Comparison of ENCODE assay signal across 11 cellular contexts in genomic region chr7:2114052-2114451, GRCh38.
DNase-seq lines count a peak whose midpoint lies in the region; ATAC-seq, FAIRE-seq and TF ChIP-seq lines count a peak whose summit lies in the region.
"Had no signal": no experiment of that assay in that cellular context is flagged by ENCODE, and none has a peak within 500 bp of the region (broad histone marks: within the 10 kb centered on the region; RNA-seq: fewer than 3 reads in every experiment).

No MANE protein-coding gene starts in this region.

- DNase-seq in CD1c-positive myeloid dendritic cell (ENCODE audit: extremely low spot score) (peak; percentile 48), LHCN-M2 (ENCODE audit: low read depth) (peak; percentile 78), chondrocyte (ENCODE audit: low spot score) (no peak), omental fat pad (ENCODE audit: low spot score) (no peak), UCSD-AML1 (lab: John Stamatoyannopoulos, UW; ENCODE audit: unreplicated experiment) (no peak), frontal cortex (ENCODE audit: low spot score in 2 of 2) (no peak), NCI-H2107 (lab: John Stamatoyannopoulos, UW) (no peak)
- no peak for DNase-seq in activated T-cell treated with anti-CD3 and anti-CD28 coated beads, Interleukin-2, amount 50 U/mL, for 4 hours
- DNase-seq: naive thymus-derived CD4-positive, alpha-beta T cell; stimulated activated CD8-positive, alpha-beta memory T cell treated with anti-CD3 and anti-CD28 coated beads, Interleukin-4, amount 100 ng/mL, for 48 hours had no signal

- peaks cover 62% of the 10 kb centered on the region for H3K4me1 Mint-ChIP-seq in chondrocyte (ENCODE audit: low read depth)
- H3K4me1 Mint-ChIP-seq in activated T-cell treated with anti-CD3 and anti-CD28 coated beads, Interleukin-2, amount 50 U/mL, for 4 hours (ENCODE audit: low read depth) = peaks cover 33% of the 10 kb centered on the region

- no peak for FAIRE-seq in frontal cortex (lab: Jason Lieb, UNC)
- FAIRE-seq: GM19239 had no signal

- no peak overlapping the region for H3K27ac Mint-ChIP-seq in chondrocyte (ENCODE audit: unreplicated experiment)

- H3K36me3 Mint-ChIP-seq in chondrocyte (ENCODE audit: low read depth) = peaks cover 3% of the 10 kb centered on the region
- H3K36me3 Mint-ChIP-seq in activated T-cell treated with anti-CD3 and anti-CD28 coated beads, Interleukin-2, amount 50 U/mL, for 4 hours (ENCODE audit: insufficient read depth) = peaks cover 15% of the 10 kb centered on the region

- no peaks in the 10 kb centered on the region for H3K27me3 Mint-ChIP-seq in chondrocyte (ENCODE audit: low read depth)
- no peaks in the 10 kb centered on the region for H3K27me3 Mint-ChIP-seq in activated T-cell treated with anti-CD3 and anti-CD28 coated beads, Interleukin-2, amount 50 U/mL, for 4 hours (ENCODE audit: low read depth)
- H3K27me3 Mint-ChIP-seq: naive thymus-derived CD4-positive, alpha-beta T cell had no signal

- no peak overlapping the region for H3K4me3 Mint-ChIP-seq in chondrocyte (ENCODE audit: unreplicated experiment)
- H3K4me3 Mint-ChIP-seq in activated T-cell treated with anti-CD3 and anti-CD28 coated beads, Interleukin-2, amount 50 U/mL, for 4 hours = no peak overlapping the region

- H3K9me3 Mint-ChIP-seq in chondrocyte (ENCODE audit: low read depth) = no peaks in the 10 kb centered on the region
- H3K9me3 Mint-ChIP-seq in activated T-cell treated with anti-CD3 and anti-CD28 coated beads, Interleukin-2, amount 50 U/mL, for 4 hours = no peaks in the 10 kb centered on the region
- H3K9me3 Mint-ChIP-seq: naive thymus-derived CD4-positive, alpha-beta T cell had no signal

- peak; percentile 31 for ATAC-seq in omental fat pad (ENCODE audit: low FRiP score)
- no peak for ATAC-seq in activated T-cell treated with anti-CD3 and anti-CD28 coated beads, Interleukin-2, amount 50 U/mL, for 4 hours
- ATAC-seq: naive thymus-derived CD4-positive, alpha-beta T cell had no signal

- peak; percentile 22 for TF ChIP-seq CTCF in chondrocyte (IDR thresholded peaks at IDR 0.05)
- no peak for TF ChIP-seq CTCF in omental fat pad (IDR thresholded peaks at IDR 0.05)

Comparison
In these comparisons a context has a peak if more than half of its experiments do, and no peak if none do; other contexts are left out.
1. DNase-seq: peak in CD1c-positive myeloid dendritic cell (single experiment) and LHCN-M2 (single experiment); none in chondrocyte (single experiment), omental fat pad (single experiment), UCSD-AML1 (single experiment), frontal cortex (0 of 2), NCI-H2107 (single experiment) and activated T-cell treated with anti-CD3 and anti-CD28 coated beads, Interleukin-2, amount 50 U/mL, for 4 hours (single experiment).